ENCODE assay signal across 21 cellular contexts in the genomic region with DNA sequence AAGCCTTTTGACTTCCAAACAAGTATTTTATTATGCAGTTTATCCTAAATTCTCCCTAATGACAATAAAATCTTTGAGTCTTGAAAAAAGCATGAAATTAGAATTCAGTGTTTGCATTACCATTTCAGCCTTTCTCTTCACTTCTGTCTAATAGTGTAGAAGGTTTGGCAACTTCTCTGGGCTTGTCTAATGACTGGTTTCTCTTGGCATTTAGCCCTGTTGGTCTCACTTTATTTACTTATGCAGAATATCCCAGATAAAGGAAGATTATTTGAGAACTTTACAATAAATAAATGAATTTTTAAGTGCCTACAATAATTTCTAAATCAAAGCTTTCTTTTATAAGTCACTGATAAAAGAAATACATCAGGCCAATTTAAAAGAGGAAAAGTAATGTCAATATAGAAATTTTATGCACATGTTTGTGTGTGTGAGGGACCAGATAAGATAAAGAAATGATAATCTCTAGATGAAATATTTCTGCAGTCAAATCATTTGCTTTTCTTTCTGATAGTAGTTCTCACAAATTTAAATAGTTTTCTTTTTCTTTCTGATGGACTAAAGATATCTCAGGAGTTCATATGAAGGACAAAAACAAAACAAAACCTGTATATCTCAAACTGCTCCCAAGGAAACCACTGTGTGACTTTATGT.
DNase-seq lines count a peak whose midpoint lies in the region; ATAC-seq, FAIRE-seq and TF ChIP-seq lines count a peak whose summit lies in the region.
"Had no signal": no experiment of that assay in that cellular context is flagged by ENCODE, and none has a peak within 500 bp of the region (broad histone marks: within the 10 kb centered on the region; RNA-seq: fewer than 3 reads in every experiment).

No MANE protein-coding gene starts in this region.

- TF ChIP-seq RAD21 in GM12878 (IDR thresholded peaks at IDR 0.05; ENCODE audit: insufficient read depth, low read depth, low read length): no peak

- H3K36me3 Mint-ChIP-seq in glutamatergic neuron (ENCODE audit: unreplicated experiment) (no peaks in the 10 kb centered on the region), Caco-2 (ENCODE audit: insufficient read depth, unreplicated experiment) (no peaks in the 10 kb centered on the region)
- H3K36me3 Mint-ChIP-seq: T-cell had no signal

- H3K4me1 Mint-ChIP-seq in glutamatergic neuron (ENCODE audit: low read depth, unreplicated experiment) (peaks cover 71% of the 10 kb centered on the region), Caco-2 (ENCODE audit: low read depth, unreplicated experiment) (no peaks in the 10 kb centered on the region)
- H3K4me1 Mint-ChIP-seq: T-cell had no signal

- no peaks in the 10 kb centered on the region; the same call in 1 of the 3 replicates for H3K9me3 ChIP-seq in GM12878 (replicated peaks; ENCODE audit: control insufficient read depth, insufficient read depth, low read length)
- no peaks in the 10 kb centered on the region for H3K9me3 ChIP-seq in Caco-2
- H3K9me3 ChIP-seq: ovary had no signal

- H3K79me2 ChIP-seq in GM12878 (ENCODE audit: control insufficient read depth, insufficient read depth, low read length): no peaks in the 10 kb centered on the region

- peak; percentile 9 for DNase-seq in AG20443 (ENCODE audit: low spot score)
- peak; percentile 49 for DNase-seq in M059J (ENCODE audit: low read depth)
- DNase-seq in GM12878 (ENCODE audit: low read depth, low spot score): no peak
- DNase-seq in glutamatergic neuron: no peak
- DNase-seq in Caco-2: no peak
- DNase-seq: activated CD4-positive, alpha-beta T cell treated with anti-CD3 and anti-CD28 coated beads, Interleukin-2, amount 50 U/mL, for 4 hours; activated naive CD4-positive, alpha-beta T cell treated with anti-CD3 and anti-CD28 coated beads for 36 hours; central memory CD4-positive, alpha-beta T cell; effector memory CD4-positive, alpha-beta T cell; foreskin melanocyte; GOT3; NCI-H1436; NCI-H2227 treated with DMSO at 0.1 percent for 48 hours; ovary; stimulated activated CD4-positive, alpha-beta T cell treated with anti-CD3 and anti-CD28 coated beads, Interleukin-4, amount 100 ng/mL, for 4 hours; stimulated activated CD8-positive, alpha-beta memory T cell treated with anti-CD3 and anti-CD28 coated beads, Interleukin-4, amount 100 ng/mL, for 48 hours; T-cell had no signal

- H3K4me3 Mint-ChIP-seq in glutamatergic neuron (ENCODE audit: unreplicated experiment): peak overlapping the region; percentile 32
- H3K4me3 Mint-ChIP-seq in Caco-2 (ENCODE audit: unreplicated experiment): no peak overlapping the region
- H3K4me3 Mint-ChIP-seq: activated naive CD4-positive, alpha-beta T cell treated with anti-CD3 and anti-CD28 coated beads for 36 hours; T-cell had no signal

- intact Hi-C loops in GM12878 (cut with micrococcal nuclease; ENCODE audit: unreplicated experiment): no loop called here
- intact Hi-C loops in Caco-2 (cut with micrococcal nuclease; ENCODE audit: unreplicated experiment): no loop called here

- H3K4me3 ChIP-seq in GM12878: no peak overlapping the region
- no peak overlapping the region for H3K4me3 ChIP-seq in Caco-2 (ENCODE audit: low read depth, low read length)
- H3K4me3 ChIP-seq: ovary had no signal

- ATAC-seq in GM12878: no peak
- no peak for ATAC-seq in HG03045 (IDR thresholded peaks at IDR 0.05; ENCODE audit: unreplicated experiment)
- ATAC-seq in GM19397 (IDR thresholded peaks at IDR 0.05; ENCODE audit: unreplicated experiment): no peak
- no peak for ATAC-seq in GM18858 (IDR thresholded peaks at IDR 0.05; ENCODE audit: unreplicated experiment)
- ATAC-seq: T-cell had no signal

- BruUV-seq in GM12878 (replicated peaks; lab: Mats Ljungman, UMichigan) (no TSS peak), Caco-2 (replicated peaks; lab: Mats Ljungman, UMichigan) (no TSS peak)

- H3K36me3 ChIP-seq in GM12878 (ENCODE audit: control insufficient read depth in 2 of 2, insufficient read depth in 2 of 2, low read length in 1 of 2) (no peaks in the 10 kb centered on the region), Caco-2 (ENCODE audit: control insufficient read depth, insufficient read depth, low read length) (no peaks in the 10 kb centered on the region)
- H3K36me3 ChIP-seq: ovary had no signal

- H3K4me1 ChIP-seq in GM12878 (ENCODE audit: control insufficient read depth, insufficient read depth, low read length): no peaks in the 10 kb centered on the region
- H3K4me1 ChIP-seq in Caco-2: no peaks in the 10 kb centered on the region

- CTCF ChIA-PET in GM12878 (lab: Yijun Ruan, JAX) (interaction anchor here (1.3 kb wide), 1 partner anchor 17 kb away, joined by 3 read pairs; no protein-coding TSS in a partner anchor), Caco-2 (lab: Charles Lee) (no interaction called here)

- H3K27me3 Mint-ChIP-seq in glutamatergic neuron (ENCODE audit: unreplicated experiment) (peaks cover 9% of the 10 kb centered on the region), Caco-2 (ENCODE audit: insufficient read depth, unreplicated experiment) (no peaks in the 10 kb centered on the region)

- RAD21 ChIA-PET in GM12878 (lab: Charles Lee; ENCODE audit: unreplicated experiment): no interaction called here

- H3K27me3 ChIP-seq in GM12878 (replicated peaks in 1 of 2; ENCODE audit: control insufficient read depth in 2 of 2, insufficient read depth in 2 of 2, low read length in 1 of 2) (no peaks in the 10 kb centered on the region), Caco-2 (replicated peaks; ENCODE audit: control insufficient read depth, insufficient read depth, low read length) (no peaks in the 10 kb centered on the region)
- H3K27me3 ChIP-seq: ovary had no signal

- no peak overlapping the region for H3K9ac ChIP-seq in GM12878 (ENCODE audit: control insufficient read depth, insufficient read depth, low read length)

- TF ChIP-seq POLR2A in GM12878 (IDR thresholded peaks at IDR 0.05; ENCODE audit: low read depth, low read length): no peak

- H2AFZ ChIP-seq in GM12878 (ENCODE audit: control insufficient read depth, low read depth, low read length): no peak overlapping the region

- in situ Hi-C loops in GM12878 (cut with MboI): no loop called here

- peak; percentile 68 for FAIRE-seq in GM12878 (lab: Jason Lieb, UNC)
- FAIRE-seq: GM12891 had no signal

- TF ChIP-seq CTCF in GM12878 (IDR thresholded peaks at IDR 0.05 in 2 of 3, conservative IDR thresholded peaks at IDR 0.05 in 1 of 3; ENCODE audit: control insufficient read depth in 2 of 3, extremely low read depth in 1 of 3, insufficient read depth in 1 of 3, low read depth in 3 of 3, low read length in 3 of 3): no peak
- no peak for TF ChIP-seq CTCF in glutamatergic neuron (IDR thresholded peaks at IDR 0.05; ENCODE audit: partially characterized antibody, unreplicated experiment)
- no peak for TF ChIP-seq CTCF in Caco-2 (IDR thresholded peaks at IDR 0.05; ENCODE audit: insufficient read depth in 1 of 2, low read depth in 1 of 2, low read length in 1 of 2, severe bottlenecking in 1 of 2, unreplicated experiment in 1 of 2)

- H3K27ac Mint-ChIP-seq in glutamatergic neuron (ENCODE audit: unreplicated experiment) (peak overlapping the region; percentile 85), Caco-2 (ENCODE audit: unreplicated experiment) (no peak overlapping the region)
- H3K27ac Mint-ChIP-seq: activated naive CD4-positive, alpha-beta T cell treated with anti-CD3 and anti-CD28 coated beads for 36 hours; T-cell had no signal

- no peak overlapping the region for H3K27ac ChIP-seq in GM12878 (ENCODE audit: control insufficient read depth, insufficient read depth)
- H3K27ac ChIP-seq: ovary had no signal

- SMC1A ChIA-PET in GM12878 (lab: Charles Lee; ENCODE audit: uncharacterized antibody, unreplicated experiment): interaction anchor here (1.0 kb wide), 1 partner anchor 11 kb away, joined by 3 read pairs; no protein-coding TSS in a partner anchor

- H3K4me2 ChIP-seq in GM12878 (ENCODE audit: control insufficient read depth, insufficient read depth): no peak overlapping the region

- TF ChIP-seq EP300 in GM12878 (IDR thresholded peaks at IDR 0.05; ENCODE audit: borderline replicate concordance in 1 of 2, control insufficient read depth in 1 of 2, low read depth in 2 of 2, low read length in 2 of 2): no peak

- POLR2A ChIA-PET in GM12878 (lab: Charles Lee): no interaction called here
- POLR2A ChIA-PET in Caco-2 (lab: Charles Lee): no interaction called here

- H4K20me1 ChIP-seq in GM12878 (ENCODE audit: control insufficient read depth, insufficient read depth): no peaks in the 10 kb centered on the region

- H3K9me3 Mint-ChIP-seq in glutamatergic neuron (ENCODE audit: unreplicated experiment): peaks cover 10% of the 10 kb centered on the region
- H3K9me3 Mint-ChIP-seq in Caco-2 (ENCODE audit: unreplicated experiment): no peaks in the 10 kb centered on the region
- H3K9me3 Mint-ChIP-seq: activated naive CD4-positive, alpha-beta T cell treated with anti-CD3 and anti-CD28 coated beads for 36 hours; T-cell had no signal

TF ChIP-seq in GM12878, 131 proteins besides CTCF, POLR2A, EP300 and RAD21 (continues in another document):
- no peak for TF ChIP-seq WRNIP1 (IDR thresholded peaks at IDR 0.05; ENCODE audit: borderline replicate concordance, low read depth, low read length)
- TF ChIP-seq RCOR1 (conservative IDR thresholded peaks at IDR 0.05; ENCODE audit: low read depth, low read length): no peak
- TF ChIP-seq SPI1 (IDR thresholded peaks at IDR 0.05; ENCODE audit: borderline replicate concordance, insufficient read depth, low read depth, low read length): no peak
- TF ChIP-seq, protein P1, sequence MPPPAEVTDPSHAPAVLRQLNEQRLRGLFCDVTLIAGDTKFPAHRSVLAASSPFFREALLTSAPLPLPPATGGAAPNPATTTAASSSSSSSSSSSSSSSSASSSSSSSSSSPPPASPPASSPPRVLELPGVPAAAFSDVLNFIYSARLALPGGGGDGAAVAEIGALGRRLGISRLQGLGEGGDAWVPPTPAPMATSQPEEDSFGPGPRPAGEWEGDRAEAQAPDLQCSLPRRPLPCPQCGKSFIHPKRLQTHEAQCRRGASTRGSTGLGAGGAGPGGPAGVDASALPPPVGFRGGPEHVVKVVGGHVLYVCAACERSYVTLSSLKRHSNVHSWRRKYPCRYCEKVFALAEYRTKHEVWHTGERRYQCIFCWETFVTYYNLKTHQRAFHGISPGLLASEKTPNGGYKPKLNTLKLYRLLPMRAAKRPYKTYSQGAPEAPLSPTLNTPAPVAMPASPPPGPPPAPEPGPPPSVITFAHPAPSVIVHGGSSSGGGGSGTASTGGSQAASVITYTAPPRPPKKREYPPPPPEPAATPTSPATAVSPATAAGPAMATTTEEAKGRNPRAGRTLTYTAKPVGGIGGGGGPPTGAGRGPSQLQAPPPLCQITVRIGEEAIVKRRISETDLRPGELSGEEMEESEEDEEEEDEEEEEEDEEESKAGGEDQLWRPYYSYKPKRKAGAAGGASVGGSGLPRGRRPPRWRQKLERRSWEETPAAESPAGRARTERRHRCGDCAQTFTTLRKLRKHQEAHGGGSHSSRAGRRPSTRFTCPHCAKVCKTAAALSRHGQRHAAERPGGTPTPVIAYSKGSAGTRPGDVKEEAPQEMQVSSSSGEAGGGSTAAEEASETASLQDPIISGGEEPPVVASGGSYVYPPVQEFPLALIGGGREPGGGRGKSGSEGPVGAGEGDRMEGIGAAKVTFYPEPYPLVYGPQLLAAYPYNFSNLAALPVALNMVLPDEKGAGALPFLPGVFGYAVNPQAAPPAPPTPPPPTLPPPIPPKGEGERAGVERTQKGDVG (CRISPR knock-in tag; IDR thresholded peaks at IDR 0.05): no peak
- TF ChIP-seq ZNF24 (IDR thresholded peaks at IDR 0.05): no peak

Comparison
In these comparisons a context has a peak if more than half of its experiments do, and no peak if none do; other contexts are left out.
1. DNase-seq: peak in AG20443 (single experiment) and M059J (single experiment); none in GM12878 (single experiment), glutamatergic neuron (single experiment) and Caco-2 (0 of 2).